Comparison of ENCODE assay signal across 8 cellular contexts in the genomic region with DNA sequence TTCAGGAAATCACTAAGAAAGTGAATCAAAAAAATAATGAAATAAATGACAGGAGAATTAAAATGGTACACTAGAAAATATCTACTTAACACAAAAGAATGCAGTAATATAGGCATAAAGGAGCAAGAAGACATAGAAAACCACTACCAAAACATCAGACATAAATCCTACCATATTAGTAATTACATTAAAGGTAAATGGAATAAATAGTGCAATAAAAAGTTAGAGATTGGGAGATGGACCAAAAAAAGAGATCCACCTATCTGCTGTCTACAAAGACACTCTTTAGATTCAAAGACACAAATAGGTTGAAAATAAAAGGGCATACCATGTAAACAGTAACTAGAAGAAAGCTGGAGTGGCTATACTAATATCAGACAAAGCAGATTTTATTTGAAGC.
"Had no signal": no experiment of that assay in that cellular context is flagged by ENCODE, and none has a peak within 500 bp of the region (broad histone marks: within the 10 kb centered on the region; RNA-seq: fewer than 3 reads in every experiment).

No MANE protein-coding gene starts in this region.

- FAIRE-seq: G401.6, GM12878, GM12891, GM12892, GM18507, GM19239 had no signal

- DNase-seq: GDM1, GF-D8 had no signal

- ATAC-seq: GM12878 had no signal

- H3K4me3 ChIP-seq: GM12878 had no signal
